ENCODE assay signal across 9 cellular contexts in genomic region chr12:105083551-105084105, GRCh38. TPM values are rescaled to one million over a fixed set of nuclear protein-coding genes. Genes with fewer than 3 reads are reported as not detected.
A peak's percentile ranks its signal among the peaks of the same experiment; 100 is the strongest.
DNase-seq lines count a peak whose midpoint lies in the region; ATAC-seq lines count a peak whose summit lies in the region.
"Had no signal": no experiment of that assay in that cellular context is flagged by ENCODE, and none has a peak within 500 bp of the region (broad histone marks: within the 10 kb centered on the region; RNA-seq: fewer than 3 reads in every experiment).

No MANE protein-coding gene starts in this region.

- peaks cover 2 to 9% (median 8%) of the 10 kb centered on the region in 3 donors for H3K36me3 Mint-ChIP-seq in naive thymus-derived CD8-positive, alpha-beta T cell

- no peaks in the 10 kb centered on the region for H3K9me3 ChIP-seq in HUES6 (ENCODE audit: control insufficient read depth, insufficient read depth, low read depth, low read length)

- no peak overlapping the region for H3K27ac ChIP-seq in HUES6 (ENCODE audit: low read depth, low read length)

- H3K27me3 ChIP-seq in HUES6 (ENCODE audit: control insufficient read depth, insufficient read depth, low read length): peaks cover 11% of the 10 kb centered on the region; the same call in 1 of the 2 replicates

- H3K4me1 ChIP-seq in HUES6 (ENCODE audit: control insufficient read depth, insufficient read depth, low read length): peaks cover 10% of the 10 kb centered on the region

- POLR2A ChIA-PET in naive thymus-derived CD8-positive, alpha-beta T cell (lab: Charles Lee): interaction anchor here (1.7 kb wide), 1 partner anchor 24 kb away, joined by 5 read pairs; the partner anchor contains the start of gene WASHC4

- H3K27ac Mint-ChIP-seq in naive thymus-derived CD8-positive, alpha-beta T cell: peak overlapping the region in 2 of 10 donors; percentile 21 to 67

- peak overlapping the region; percentile 74 for H3K4me3 ChIP-seq in HUES6 (ENCODE audit: low read depth, low read length)

- peaks cover 24 to 36% (median 30%) of the 10 kb centered on the region in 5 donors for H3K27me3 Mint-ChIP-seq in naive thymus-derived CD8-positive, alpha-beta T cell

- no peaks in the 10 kb centered on the region for H3K36me3 ChIP-seq in HUES6 (ENCODE audit: control insufficient read depth, insufficient read depth, low read length)

- peak overlapping the region; percentile 65 to 85 (median 75) for H3K4me3 Mint-ChIP-seq in naive thymus-derived CD8-positive, alpha-beta T cell

- ATAC-seq in naive thymus-derived CD8-positive, alpha-beta T cell: peak; percentile 30 to 43
- no peak for ATAC-seq in HG02840 (IDR thresholded peaks at IDR 0.05; ENCODE audit: low FRiP score, unreplicated experiment)

- DNase-seq in NCI-H146 (lab: John Stamatoyannopoulos, UW) (peak; percentile 51), NCI-H146 treated with DMSO at 0.1 percent for 48 hours (lab: John Stamatoyannopoulos, UW; ENCODE audit: unreplicated experiment) (no peak), fibroblast of peridontal ligament (ENCODE audit: extremely low read depth) (peak; percentile 80), COLO668 (lab: John Stamatoyannopoulos, UW; ENCODE audit: unreplicated experiment) (no peak)
- DNase-seq in activated CD8-positive, alpha-beta memory T cell treated with anti-CD3 and anti-CD28 coated beads, Interleukin-2, amount 50 U/mL, for 48 hours: peak; percentile 56
- DNase-seq in naive thymus-derived CD8-positive, alpha-beta T cell: no peak
- DNase-seq: DND-41 had no signal

- peak overlapping the region; percentile 76 for H3K9ac ChIP-seq in HUES6 (ENCODE audit: low read length)

- H3K9me3 Mint-ChIP-seq in naive thymus-derived CD8-positive, alpha-beta T cell: peaks cover 0 to 14% (median 0%) of the 10 kb centered on the region in 9 donors

- H3K4me1 Mint-ChIP-seq in naive thymus-derived CD8-positive, alpha-beta T cell: peaks cover 6 to 12% (median 7%) of the 10 kb centered on the region in 4 donors

RNA-seq across cellular contexts. Expression of gene ALDH1L2, which starts 0.6 kb away (rescaled TPM):
- under 1 TPM; 0.14 to 0.47 TPM for total RNA-seq in naive thymus-derived CD8-positive, alpha-beta T cell
- not detected for polyA plus RNA-seq in naive thymus-derived CD8-positive, alpha-beta T cell

RNA-seq across cellular contexts. Expression of gene WASHC4, which starts 23.9 kb away (rescaled TPM):
- 10 to 100 TPM; 75.1 to 87.8 TPM for total RNA-seq in naive thymus-derived CD8-positive, alpha-beta T cell
- 10 to 100 TPM; 25.5 to 30.3 (median 29.0) TPM for polyA plus RNA-seq in naive thymus-derived CD8-positive, alpha-beta T cell

Comparison
In these comparisons a context has a peak if more than half of its experiments do, and no peak if none do; other contexts are left out.
1. DNase-seq: peak in NCI-H146 (single experiment), activated CD8-positive, alpha-beta memory T cell treated with anti-CD3 and anti-CD28 coated beads, Interleukin-2, amount 50 U/mL, for 48 hours (single experiment) and fibroblast of peridontal ligament (single experiment); none in NCI-H146 treated with DMSO at 0.1 percent for 48 hours (single experiment), naive thymus-derived CD8-positive, alpha-beta T cell (0 of 10) and COLO668 (single experiment).